20 cellular contexts compared by ENCODE assay signal in genomic region chr4:133156096-133156495, GRCh38. TPM values are rescaled to one million over a fixed set of nuclear protein-coding genes. Genes with fewer than 3 reads are reported as not detected.
DNase-seq lines count a peak whose midpoint lies in the region; ATAC-seq and TF ChIP-seq lines count a peak whose summit lies in the region.
"Had no signal": no experiment of that assay in that cellular context is flagged by ENCODE, and none has a peak within 500 bp of the region (broad histone marks: within the 10 kb centered on the region; RNA-seq: fewer than 3 reads in every experiment).

No MANE protein-coding gene starts in this region.

- no peak overlapping the region for H2BK15ac ChIP-seq in mesenchymal stem cell (ENCODE audit: low read depth, poor library complexity, severe bottlenecking)

- peak; percentile 29 for DNase-seq in NCI-H1105 treated with DMSO at 0.1 percent for 48 hours (lab: John Stamatoyannopoulos, UW)
- peak in 56 of 61 donors; percentile 5 to 88 (median 50) for DNase-seq in caudate nucleus (lab: John Stamatoyannopoulos, UW)
- peak; percentile 38 for DNase-seq in mesenchymal stem cell
- no peak for DNase-seq in thoracic aorta (ENCODE audit: low spot score)
- no peak for DNase-seq in NAMALWA (ENCODE audit: low spot score)
- DNase-seq in stimulated activated CD4-positive, alpha-beta T cell treated with anti-CD3 and anti-CD28 coated beads, Interleukin-15, amount 100 ng/mL, for 24 hours: no peak
- DNase-seq: activated CD4-positive, alpha-beta T cell treated with anti-CD3 and anti-CD28 coated beads for 1 hour; activated T-cell treated with anti-CD3 and anti-CD28 coated beads, Interleukin-2, amount 50 U/mL, for 1 hour; CD4-positive, alpha-beta memory T cell; H7; immature natural killer cell; NCI-H187; NCI-H69; RPMI8226; stimulated activated CD4-positive, alpha-beta T cell treated with anti-CD3 and anti-CD28 coated beads, Interleukin-4, amount 100 ng/mL, for 1 hour had no signal

- H3K9me3 ChIP-seq in mesenchymal stem cell (ENCODE audit: control insufficient read depth, low read length): no peaks in the 10 kb centered on the region
- no peaks in the 10 kb centered on the region for H3K9me3 ChIP-seq in thoracic aorta
- H3K9me3 ChIP-seq: right atrium auricular region, vagina had no signal

- no peak overlapping the region for H3K4me2 ChIP-seq in mesenchymal stem cell (ENCODE audit: low read length, poor library complexity, severe bottlenecking)
- H3K4me2 ChIP-seq: KMS-11 had no signal

- no peak overlapping the region for H2BK12ac ChIP-seq in mesenchymal stem cell (ENCODE audit: low read length in 2 of 2)

- H4K91ac ChIP-seq in mesenchymal stem cell (ENCODE audit: low read length): no peak overlapping the region

- H3K14ac ChIP-seq in mesenchymal stem cell (ENCODE audit: low read length in 2 of 2): peak overlapping the region in 1 of 2 experiments; percentile 32

- H2AFZ ChIP-seq in mesenchymal stem cell (ENCODE audit: low read depth, low read length): peak overlapping the region; percentile 77

- H3K9ac ChIP-seq in mesenchymal stem cell (ENCODE audit: low read length): no peak overlapping the region
- H3K9ac ChIP-seq: KMS-11 had no signal

- H3K27ac ChIP-seq in caudate nucleus (ENCODE audit: low read depth, low read length) (peak overlapping the region; percentile 84), mesenchymal stem cell (ENCODE audit: low read length, poor library complexity, severe bottlenecking) (no peak overlapping the region), thoracic aorta (peak overlapping the region in 1 of 2 donors; percentile 27)
- H3K27ac ChIP-seq: KMS-11, right atrium auricular region, vagina had no signal

- peak overlapping the region in 1 of 2 experiments; percentile 41 for H3K4ac ChIP-seq in mesenchymal stem cell (ENCODE audit: low read depth in 1 of 2, low read length in 2 of 2)

- H2AK5ac ChIP-seq in mesenchymal stem cell (ENCODE audit: low read length, severe bottlenecking): no peak overlapping the region

- H3K4me3 ChIP-seq in mesenchymal stem cell (ENCODE audit: insufficient read depth in 1 of 2, low read depth in 1 of 2, low read length in 2 of 2) (no peak overlapping the region), thoracic aorta (peak overlapping the region; percentile 18)
- H3K4me3 ChIP-seq: right atrium auricular region, vagina had no signal

- peak overlapping the region in 1 of 2 experiments; percentile 40 for H3K18ac ChIP-seq in mesenchymal stem cell (ENCODE audit: low read depth in 1 of 2, low read length in 2 of 2)

- no peak overlapping the region for H2BK120ac ChIP-seq in mesenchymal stem cell (ENCODE audit: low read depth, low read length)

- H3K4me1 ChIP-seq in mesenchymal stem cell (ENCODE audit: control insufficient read depth, insufficient read depth, low read depth, low read length) (peaks cover 16% of the 10 kb centered on the region), thoracic aorta (ENCODE audit: control insufficient read depth in 1 of 2, low read depth in 2 of 2) (peaks cover 3 to 18% of the 10 kb centered on the region in 2 donors)

- no peak for ATAC-seq in thoracic aorta (ENCODE audit: insufficient number of reproducible peaks, low FRiP score, low read depth)
- ATAC-seq in HG03025 (IDR thresholded peaks at IDR 0.05; ENCODE audit: low FRiP score, unreplicated experiment): no peak

- H3K23ac ChIP-seq in mesenchymal stem cell (ENCODE audit: low read length in 2 of 2): no peak overlapping the region

- H3K36me3 ChIP-seq in mesenchymal stem cell (ENCODE audit: control insufficient read depth in 1 of 2, insufficient read depth in 2 of 2, low read depth in 1 of 2, low read length in 2 of 2): no peaks in the 10 kb centered on the region
- no peaks in the 10 kb centered on the region for H3K36me3 ChIP-seq in thoracic aorta
- H3K36me3 ChIP-seq: right atrium auricular region, vagina had no signal

- 68% methylated on average over 5 of the region's 5 CpGs for WGBS in mesenchymal stem cell

- no peaks in the 10 kb centered on the region for H3K79me1 ChIP-seq in mesenchymal stem cell (replicated peaks; ENCODE audit: low read length, poor library complexity, severe bottlenecking)

- TF ChIP-seq CTCF in thoracic aorta (IDR thresholded peaks at IDR 0.05): no peak

- H3K27me3 ChIP-seq in mesenchymal stem cell (ENCODE audit: control insufficient read depth in 1 of 2, insufficient read depth in 1 of 2, low read length in 2 of 2) (peaks cover 6 to 38% of the 10 kb centered on the region in 2 experiments), thoracic aorta (replicated peaks; ENCODE audit: insufficient read depth) (no peaks in the 10 kb centered on the region)

- no peak overlapping the region for H4K8ac ChIP-seq in mesenchymal stem cell (ENCODE audit: low read length)

- H2BK5ac ChIP-seq in mesenchymal stem cell (ENCODE audit: low read depth, low read length, poor library complexity, severe bottlenecking): peak overlapping the region; percentile 76

RNA-seq across cellular contexts. Expression of gene PCDH10, which starts 7.0 kb away (rescaled TPM):
- polyA plus RNA-seq in mesenchymal stem cell (2013, experiment 1 of 2): 4.5 TPM
- polyA plus RNA-seq in mesenchymal stem cell (2013, experiment 2 of 2): 4.5 TPM
- total RNA-seq in thoracic aorta: 10 to 100 TPM; 51.4 to 70.8 TPM
- total RNA-seq: CD4-positive, alpha-beta memory T cell; T-helper 1 cell treated with Interleukin-12 subunit alpha and Interleukin-12 subunit beta and Interleukin-4 antibody, amounts not matched to agents 30 ng/mL and 1 ng/mL, for 36 hours had no signal
- polyA plus RNA-seq: CD4-positive, alpha-beta memory T cell; immature natural killer cell had no signal

Comparison
In these comparisons a context has a peak if more than half of its experiments do, and no peak if none do; other contexts are left out.
1. DNase-seq: peak in NCI-H1105 treated with DMSO at 0.1 percent for 48 hours (single experiment), caudate nucleus (56 of 61) and mesenchymal stem cell (single experiment); none in thoracic aorta (single experiment), NAMALWA (single experiment) and stimulated activated CD4-positive, alpha-beta T cell treated with anti-CD3 and anti-CD28 coated beads, Interleukin-15, amount 100 ng/mL, for 24 hours (single experiment).